1 cellular context compared by ENCODE assay signal in genomic region chr1:219412772-219413171, GRCh38.
TF ChIP-seq lines count a peak whose summit lies in the region.

No MANE protein-coding gene starts in this region.

TF ChIP-seq in SK-N-SH, 30 proteins besides CTCF, POLR2A, EP300 and RAD21 (continued from another document):
- TF ChIP-seq REST (IDR thresholded peaks at IDR 0.05; ENCODE audit: low read depth, low read length) (no peak), SMC3 (IDR thresholded peaks at IDR 0.05; ENCODE audit: low read depth, low read length) (no peak), GATA2 (CRISPR knock-in tag; IDR thresholded peaks at IDR 0.05) (no peak), PBX3 (IDR thresholded peaks at IDR 0.05) (peak; percentile 82), EZH2phosphoT487 (IDR thresholded peaks at IDR 0.05; ENCODE audit: borderline replicate concordance, low read depth) (no peak), USF1 (IDR thresholded peaks at IDR 0.05; ENCODE audit: borderline replicate concordance, low read depth) (0 out of 2 replicates have a peak, but pooled peaks have one; percentile 8), RCOR1 (IDR thresholded peaks at IDR 0.05; ENCODE audit: low read length) (no peak), CHD2 (IDR thresholded peaks at IDR 0.05; ENCODE audit: low read length, partially characterized antibody) (no peak), FOSL2 (IDR thresholded peaks at IDR 0.05; ENCODE audit: borderline replicate concordance, low read depth) (peak; percentile 60)
